Comparison of ENCODE assay signal across 1 cellular context in the genomic region with DNA sequence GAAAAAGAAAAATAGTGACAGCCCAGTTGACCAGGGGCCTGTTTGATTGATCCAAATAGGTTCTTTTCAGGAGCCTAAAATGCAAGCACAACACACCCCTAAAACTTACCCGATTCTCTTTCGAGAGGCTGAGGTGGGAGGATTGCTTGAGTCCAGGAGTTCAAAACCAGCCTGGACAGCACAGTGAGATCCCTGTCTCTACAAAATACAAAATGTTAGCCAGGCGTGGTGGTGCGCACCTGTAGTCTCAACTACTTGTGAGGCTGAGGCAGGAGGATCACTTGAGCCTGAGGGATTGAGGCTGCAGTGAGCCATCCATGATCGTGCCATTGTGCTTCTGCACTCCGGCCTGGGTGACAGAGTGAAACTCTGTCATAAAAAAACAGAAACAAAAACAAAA.
TF ChIP-seq lines count a peak whose summit lies in the region.

No MANE protein-coding gene starts in this region.

TF ChIP-seq in K562, 482 proteins besides CTCF, POLR2A, EP300 and RAD21:
- TF ChIP-seq ZNF121 (CRISPR knock-in tag; conservative IDR thresholded peaks at IDR 0.05): peak; percentile 95
- peak; percentile 16 for TF ChIP-seq RBM25 (IDR thresholded peaks at IDR 0.05; ENCODE audit: low read depth, low read length, severe bottlenecking)
- TF ChIP-seq, protein P1, sequence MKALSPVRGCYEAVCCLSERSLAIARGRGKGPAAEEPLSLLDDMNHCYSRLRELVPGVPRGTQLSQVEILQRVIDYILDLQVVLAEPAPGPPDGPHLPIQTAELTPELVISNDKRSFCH (CRISPR knock-in tag; IDR thresholded peaks at IDR 0.05): no peak
- TF ChIP-seq, protein P1 (tag; IDR thresholded peaks at IDR 0.05): no peak
